24 cellular contexts compared by ENCODE assay signal in the genomic region with DNA sequence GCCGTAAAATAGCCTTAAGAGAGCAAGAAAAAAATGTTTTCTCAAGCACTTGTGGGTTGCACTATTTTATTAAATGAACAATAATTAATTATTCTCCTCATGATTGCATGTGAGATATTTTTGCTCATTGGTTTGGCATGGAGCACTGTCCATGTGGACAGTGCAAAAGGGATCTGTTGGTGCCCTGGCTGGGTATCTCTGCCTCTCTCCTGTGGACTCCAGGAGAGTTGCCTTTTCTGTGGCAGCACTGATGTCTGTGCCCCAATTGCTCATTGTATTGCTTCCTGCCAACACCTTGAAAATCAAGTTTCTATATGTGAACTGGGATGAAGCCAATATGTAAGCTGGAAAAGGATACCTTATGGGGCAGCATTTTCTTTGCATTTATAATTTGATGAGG.
"Had no signal": no experiment of that assay in that cellular context is flagged by ENCODE, and none has a peak within 500 bp of the region (broad histone marks: within the 10 kb centered on the region; RNA-seq: fewer than 3 reads in every experiment).

No MANE protein-coding gene starts in this region.

- H3K27me3 ChIP-seq: colonic mucosa, esophagus squamous epithelium, gastrocnemius medialis, left lung had no signal

- H3K9me3 ChIP-seq: colonic mucosa, esophagus squamous epithelium, gastrocnemius medialis, heart right ventricle, left lung, lower lobe of right lung, mucosa of descending colon had no signal

- H3K4me1 ChIP-seq: left lung, lower lobe of right lung had no signal

- H3K4me3 ChIP-seq: colonic mucosa, esophagus squamous epithelium, gastrocnemius medialis, heart right ventricle, left lung, lower lobe of right lung, mucosa of descending colon had no signal

- H3K4me3 Mint-ChIP-seq: dendritic cell treated with granulocyte-macrophage colony-stimulating factor and Interleukin-4, amounts not matched to agents 40 ng/mL and 50 ng/mL, for 4 days; effector memory CD8-positive, alpha-beta T cell; endodermal cell; mesothelial cell of epicardium had no signal

- H3K9me3 Mint-ChIP-seq: dendritic cell treated with granulocyte-macrophage colony-stimulating factor and Interleukin-4, amounts not matched to agents 40 ng/mL and 50 ng/mL, for 4 days; effector memory CD8-positive, alpha-beta T cell; endodermal cell; mesothelial cell of epicardium had no signal

- H3K27ac ChIP-seq: colonic mucosa, epithelial cell of prostate, esophagus squamous epithelium, gastrocnemius medialis, heart right ventricle, left lung, lower lobe of right lung had no signal

- H3K27ac Mint-ChIP-seq: dendritic cell treated with granulocyte-macrophage colony-stimulating factor and Interleukin-4, amounts not matched to agents 40 ng/mL and 50 ng/mL, for 4 days; effector memory CD8-positive, alpha-beta T cell; endodermal cell; mesothelial cell of epicardium had no signal

- ATAC-seq: effector memory CD8-positive, alpha-beta T cell; esophagus mucosa; gastrocnemius medialis; left cardiac atrium; left lung; left ventricle myocardium superior; lower lobe of right lung; mucosa of descending colon had no signal

- H3K36me3 ChIP-seq: colonic mucosa, esophagus squamous epithelium, gastrocnemius medialis, heart right ventricle, left lung, lower lobe of right lung had no signal

- DNase-seq: colonic mucosa; cortex of kidney; effector CD8-positive, alpha-beta T cell; effector memory CD8-positive, alpha-beta T cell; endodermal cell; erythroblast; esophagus squamous epithelium; foreskin fibroblast; foreskin melanocyte; gastrocnemius medialis; glutamatergic neuron; head of caudate nucleus; heart right ventricle; hippocampal formation; left cardiac atrium; left lung; left ventricle myocardium superior; lower lobe of right lung; mesenchymal stem cell; mucosa of descending colon had no signal
